In the genomic region with DNA sequence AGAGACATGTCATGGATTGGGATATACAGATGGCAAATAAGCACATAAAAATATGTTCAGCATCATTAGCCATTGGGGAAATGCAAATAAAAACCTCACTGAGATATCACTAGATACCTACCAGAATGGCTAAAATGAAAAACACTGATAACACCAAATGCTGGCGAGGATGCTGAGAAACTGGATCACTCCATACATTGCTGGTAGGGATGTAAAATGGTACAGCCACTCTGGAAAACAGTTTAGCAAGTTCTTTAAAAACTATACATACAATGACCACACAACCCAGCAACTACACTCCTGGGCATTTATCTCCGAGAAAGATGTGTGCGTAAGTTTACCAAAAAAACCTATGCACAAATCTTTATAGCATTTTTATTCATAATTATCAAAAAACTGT, we compare ENCODE assay signal across 10 cellular contexts.
"Had no signal": no experiment of that assay in that cellular context is flagged by ENCODE, and none has a peak within 500 bp of the region (broad histone marks: within the 10 kb centered on the region; RNA-seq: fewer than 3 reads in every experiment).

No MANE protein-coding gene starts in this region.

- H3K9ac ChIP-seq: GM23248 had no signal

- H3K27ac Mint-ChIP-seq: GM23338, HFFc6 had no signal

- FAIRE-seq: H54 had no signal

- H3K9me3 Mint-ChIP-seq: HFFc6 had no signal

- H3K4me3 Mint-ChIP-seq: GM23338, H9, HFFc6 had no signal

- ATAC-seq: GM23338, HCT116 had no signal

- H3K27ac ChIP-seq: GM23248 had no signal

- DNase-seq: GM23248, GOT3, H7, H9, HCEC 1CT, HFFc6 had no signal

- H2AFZ ChIP-seq: GM23248, GM23338 had no signal

- H3K4me3 ChIP-seq: GM23248, GM23338, HAP-1 had no signal

- H3K4me2 ChIP-seq: GM23338 had no signal
